Comparison of ENCODE assay signal across 16 cellular contexts in the genomic region with DNA sequence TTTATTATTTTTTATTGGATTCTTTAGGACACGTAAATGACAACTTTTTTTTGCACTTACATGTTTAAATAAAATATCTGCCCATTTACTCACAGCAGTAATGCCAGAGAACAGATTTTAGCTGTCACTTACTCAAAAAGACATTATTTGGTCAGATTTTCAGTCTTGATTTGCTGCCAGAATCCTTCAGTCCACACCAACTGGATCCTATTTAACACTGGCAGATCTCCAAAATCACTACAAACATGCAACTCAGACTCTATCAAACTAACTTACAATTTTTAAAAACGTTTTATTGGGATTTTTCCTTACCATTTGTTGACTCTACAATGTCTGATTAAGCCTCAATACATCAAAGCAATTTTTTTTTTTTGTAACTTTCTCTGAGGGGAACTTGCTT. TPM values are rescaled to one million over a fixed set of nuclear protein-coding genes. Genes with fewer than 3 reads are reported as not detected.
DNase-seq lines count a peak whose midpoint lies in the region; ATAC-seq and TF ChIP-seq lines count a peak whose summit lies in the region.
"Had no signal": no experiment of that assay in that cellular context is flagged by ENCODE, and none has a peak within 500 bp of the region (broad histone marks: within the 10 kb centered on the region; RNA-seq: fewer than 3 reads in every experiment).

No MANE protein-coding gene starts in this region.

- POLR2A ChIA-PET in OCI-LY7 (lab: Charles Lee), result interaction anchor here (0.7 to 1.5 kb wide), 6 partner anchors 11 to 120 kb away, joined by 3 to 5 read pairs (median 3); a partner anchor contains a TSS
- POLR2A ChIA-PET in CD8-positive, alpha-beta T cell (lab: Charles Lee), result interaction anchor here (0.9 to 1.1 kb wide), 2 partner anchors 15 to 92 kb away, joined by 4 read pairs; no protein-coding TSS in a partner anchor

- CTCF ChIA-PET in OCI-LY7 (lab: Charles Lee; ENCODE audit: unreplicated experiment), result no interaction called here
- CTCF ChIA-PET in CD8-positive, alpha-beta T cell (lab: Charles Lee), result interaction anchor here (1.1 kb wide), 1 partner anchor 128 kb away, joined by 3 read pairs; no protein-coding TSS in a partner anchor

- H3K27me3 Mint-ChIP-seq in CD8-positive, alpha-beta T cell (ENCODE audit: low read depth), result no peaks in the 10 kb centered on the region

- H3K79me2 ChIP-seq in OCI-LY7 (ENCODE audit: insufficient read depth, low read depth, low read length) (no peaks in the 10 kb centered on the region), fibroblast of lung (ENCODE audit: control insufficient read depth, insufficient read depth, low read length) (no peaks in the 10 kb centered on the region)

- H3K4me1 ChIP-seq in OCI-LY7 (ENCODE audit: insufficient read depth, low read length, poor library complexity, severe bottlenecking) (peaks cover 13% of the 10 kb centered on the region), fibroblast of lung (ENCODE audit: control insufficient read depth, extremely low read depth, insufficient read depth, low read length) (peaks cover 2% of the 10 kb centered on the region)
- peaks cover 59% of the 10 kb centered on the region for H3K4me1 ChIP-seq in CD8-positive, alpha-beta T cell (ENCODE audit: insufficient read depth, low read length)
- H3K4me1 ChIP-seq: BLaER1, tibial artery had no signal

- no peak for ATAC-seq in HG03039 (IDR thresholded peaks at IDR 0.05; ENCODE audit: unreplicated experiment)
- ATAC-seq in CD8-positive, alpha-beta T cell, result no peak

- H3K36me3 Mint-ChIP-seq in CD8-positive, alpha-beta T cell, result peaks cover 7% of the 10 kb centered on the region

- peak overlapping the region; percentile 40; the same call in 1 of the 2 replicates for H2AFZ ChIP-seq in OCI-LY7 (ENCODE audit: low read length)
- no peak overlapping the region for H2AFZ ChIP-seq in fibroblast of lung (ENCODE audit: low read length)

- TF ChIP-seq CTCF in OCI-LY7 (conservative IDR thresholded peaks at IDR 0.05; ENCODE audit: low read length) (no peak), fibroblast of lung (conservative IDR thresholded peaks at IDR 0.05 in 1 of 2, IDR thresholded peaks at IDR 0.05 in 1 of 2; ENCODE audit: low read depth in 1 of 2, low read length in 2 of 2) (no peak)
- TF ChIP-seq CTCF in CD8-positive, alpha-beta T cell (IDR thresholded peaks at IDR 0.05), result no peak

- H3K4me1 Mint-ChIP-seq in CD8-positive, alpha-beta T cell (ENCODE audit: low read depth), result peaks cover 70% of the 10 kb centered on the region

- H3K9me3 Mint-ChIP-seq in CD8-positive, alpha-beta T cell, result no peaks in the 10 kb centered on the region

- DNase-seq in A172 (ENCODE audit: low spot score) (peak; percentile 62), H4 (ENCODE audit: low spot score) (peak; percentile 50), OCI-LY7 (ENCODE audit: low spot score) (no peak), fibroblast of lung (ENCODE audit: low read depth in 2 of 2) (peak; percentile 77 to 93), T-helper 9 cell (no peak), SW 1271 (lab: John Stamatoyannopoulos, UW) (no peak)
- DNase-seq in CD8-positive, alpha-beta T cell, result no peak
- DNase-seq: activated CD4-positive, alpha-beta T cell treated with anti-CD3 and anti-CD28 coated beads for 4 hours; effector memory CD4-positive, alpha-beta T cell; kidney; NCI-H2029 treated with DMSO at 0.1 percent for 48 hours; ovary; tibial artery had no signal

- H3K9me3 ChIP-seq in OCI-LY7 (ENCODE audit: low read length), result no peaks in the 10 kb centered on the region
- H3K9me3 ChIP-seq in fibroblast of lung (ENCODE audit: control insufficient read depth, insufficient read depth, low read depth, low read length), result no peaks in the 10 kb centered on the region
- H3K9me3 ChIP-seq in CD8-positive, alpha-beta T cell (ENCODE audit: low read length), result no peaks in the 10 kb centered on the region
- H3K9me3 ChIP-seq: BLaER1, ovary, SJCRH30, tibial artery had no signal

- H3K27ac Mint-ChIP-seq in CD8-positive, alpha-beta T cell, result no peak overlapping the region

- H3K36me3 ChIP-seq in OCI-LY7 (ENCODE audit: insufficient read depth, low read length), result no peaks in the 10 kb centered on the region
- no peaks in the 10 kb centered on the region for H3K36me3 ChIP-seq in fibroblast of lung (ENCODE audit: control insufficient read depth, insufficient read depth, low read length)
- H3K36me3 ChIP-seq in CD8-positive, alpha-beta T cell (ENCODE audit: insufficient read depth, low read length), result no peaks in the 10 kb centered on the region
- H3K36me3 ChIP-seq: BLaER1, ovary, SJCRH30, tibial artery had no signal

- H3K4me3 ChIP-seq in OCI-LY7 (ENCODE audit: low read depth, low read length, poor library complexity, severe bottlenecking), result no peak overlapping the region
- H3K4me3 ChIP-seq in fibroblast of lung (replicated peaks in 1 of 4; ENCODE audit: control extremely low read depth in 1 of 4, insufficient read depth in 1 of 4, low read depth in 3 of 4, low read length in 4 of 4), result no peak overlapping the region
- H3K4me3 ChIP-seq in CD8-positive, alpha-beta T cell (ENCODE audit: low read depth, low read length), result no peak overlapping the region
- H3K4me3 ChIP-seq: BLaER1, ovary, SJCRH30, tibial artery had no signal

- H3K9me2 ChIP-seq in OCI-LY7 (ENCODE audit: insufficient read depth, low read length), result no peaks in the 10 kb centered on the region

- no peak overlapping the region for H3K4me2 ChIP-seq in OCI-LY7 (ENCODE audit: low read length)
- peak overlapping the region; percentile 54 for H3K4me2 ChIP-seq in fibroblast of lung (ENCODE audit: extremely low read depth, insufficient read depth, low read length)
- H3K4me2 ChIP-seq: BLaER1 had no signal

- H3K27ac ChIP-seq in OCI-LY7 (ENCODE audit: low read depth, low read length, poor library complexity, severe bottlenecking) (no peak overlapping the region), fibroblast of lung (ENCODE audit: insufficient read depth, low read length) (no peak overlapping the region)
- H3K27ac ChIP-seq in CD8-positive, alpha-beta T cell (ENCODE audit: low read depth, low read length), result no peak overlapping the region
- H3K27ac ChIP-seq: BLaER1, ovary, SJCRH30, tibial artery had no signal

- H3K27me3 ChIP-seq in fibroblast of lung (ENCODE audit: control insufficient read depth, insufficient read depth, low read length), result no peaks in the 10 kb centered on the region
- H3K27me3 ChIP-seq in CD8-positive, alpha-beta T cell (ENCODE audit: insufficient read depth, low read length), result no peaks in the 10 kb centered on the region
- H3K27me3 ChIP-seq: BLaER1, ovary, SJCRH30, tibial artery had no signal

- H4K20me1 ChIP-seq in OCI-LY7 (ENCODE audit: insufficient read depth, low read length) (no peaks in the 10 kb centered on the region), fibroblast of lung (ENCODE audit: control insufficient read depth, extremely low read depth, insufficient read depth, low read length) (no peaks in the 10 kb centered on the region)
- H4K20me1 ChIP-seq: BLaER1 had no signal

- no TSS peak for BruUV-seq in OCI-LY7 (replicated peaks; lab: Mats Ljungman, UMichigan)

- H3K4me3 Mint-ChIP-seq in CD8-positive, alpha-beta T cell, result no peak overlapping the region

- intact Hi-C loops in OCI-LY7 (cut with micrococcal nuclease; ENCODE audit: unreplicated experiment), result no loop called here
- intact Hi-C loops in CD8-positive, alpha-beta T cell (cut with DNase I, micrococcal nuclease), result loop anchor here in 1 of 2 experiments (5.0 to 10.0 kb wide), 2 partner anchors 33 to 345 kb away; no protein-coding TSS in a partner anchor

- no peak overlapping the region for H3K9ac ChIP-seq in fibroblast of lung (ENCODE audit: insufficient read depth, low read length)
- H3K9ac ChIP-seq: BLaER1 had no signal

RNA-seq across cellular contexts. Expression of a gene that starts 11.1 kb away (rescaled TPM):
- 4.7 and 12.7 TPM in 2 replicates for total RNA-seq in A172 (2014; rRNA removed; shearing (Covaris generic))
- not detected in 2 replicates for total RNA-seq in H4 (2014; rRNA removed; shearing (Covaris generic))
- 0.66 TPM in 1 of 2 replicates, not detected in the other for total RNA-seq in OCI-LY7 (2014; rRNA removed; shearing (Covaris generic))
- total RNA-seq in OCI-LY7 (2022), result 0.90 TPM in 1 of 2 replicates, not detected in the other
- not detected in 2 replicates for total RNA-seq in fibroblast of lung
- 0.12 TPM in 1 of 2 replicates, not detected in the other for polyA plus RNA-seq in fibroblast of lung
- polyA plus RNA-seq in fibroblast of lung (2012), result 0.22 TPM in 1 of 2 replicates, not detected in the other
- polyA minus RNA-seq in fibroblast of lung (ENCODE audit: low replicate concordance), result not detected in 2 replicates
- total RNA-seq in CD8-positive, alpha-beta T cell, result not detected
- total RNA-seq: ovary, SJCRH30 had no signal
- polyA plus RNA-seq: ovary had no signal

Comparison
In these comparisons a context has a peak if more than half of its experiments do, and no peak if none do; other contexts are left out.
1. DNase-seq: peak in A172 (single experiment), H4 (single experiment) and fibroblast of lung (2 of 2); none in OCI-LY7 (single experiment), T-helper 9 cell (single experiment), SW 1271 (0 of 2) and CD8-positive, alpha-beta T cell (0 of 7).